Comparison of ENCODE assay signal across 1 cellular context in the genomic region with DNA sequence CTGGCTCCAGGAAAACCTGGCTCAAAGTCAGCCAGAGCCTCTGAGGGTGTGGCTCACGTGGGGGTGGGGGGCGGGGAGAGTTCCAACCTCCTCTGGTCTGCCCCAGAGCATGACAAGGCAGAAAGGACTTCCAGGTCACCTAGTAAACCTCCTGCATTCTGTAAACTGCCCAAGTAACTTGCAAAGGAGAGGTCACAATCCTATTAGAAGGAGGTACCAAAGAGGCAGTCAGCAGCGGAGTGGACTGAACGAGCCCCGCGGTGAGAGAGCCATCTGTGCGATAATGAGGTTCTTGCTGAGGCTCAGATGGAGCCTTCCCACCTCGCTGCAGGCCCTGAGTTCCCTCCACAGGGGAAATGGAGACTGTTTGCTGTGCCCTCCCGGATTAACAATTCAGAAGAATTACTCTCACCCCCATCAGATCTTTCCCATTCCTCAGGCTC.
TF ChIP-seq lines count a peak whose summit lies in the region.

No MANE protein-coding gene starts in this region.

TF ChIP-seq in K562, 482 proteins besides CTCF, POLR2A, EP300 and RAD21 (continues in another document):
- 0 out of 2 replicates have a peak, but pooled peaks have one; percentile 12 for TF ChIP-seq CBFA2T3 (IDR thresholded peaks at IDR 0.05)
- TF ChIP-seq ZHX1 (conservative IDR thresholded peaks at IDR 0.05; ENCODE audit: low read length), result no peak
- TF ChIP-seq ZNF24 (IDR thresholded peaks at IDR 0.05), result no peak
- peak; percentile 23 for TF ChIP-seq TAF9B (IDR thresholded peaks at IDR 0.05; ENCODE audit: partially characterized antibody)
- 0 out of 2 replicates have a peak, but pooled peaks have one; percentile 57 for TF ChIP-seq DPF2 (IDR thresholded peaks at IDR 0.05)
- TF ChIP-seq L3MBTL2 (IDR thresholded peaks at IDR 0.05), result peak; percentile 54; the same call in 1 of the 2 replicates
- TF ChIP-seq ARID1B (IDR thresholded peaks at IDR 0.05), result peak; percentile 44
- no peak for TF ChIP-seq HMGXB4 (CRISPR knock-in tag; IDR thresholded peaks at IDR 0.05)
- TF ChIP-seq KLF10 (CRISPR knock-in tag; IDR thresholded peaks at IDR 0.05), result no peak
- peak in 1 of 2 experiments; percentile 20; a peak in 1 of 4 replicates for TF ChIP-seq FOXK2 (conservative IDR thresholded peaks at IDR 0.05 in 1 of 2, IDR thresholded peaks at IDR 0.05 in 1 of 2; ENCODE audit: low read depth in 2 of 2)
- peak; percentile 86 for TF ChIP-seq BHLHE40 (IDR thresholded peaks at IDR 0.05; ENCODE audit: low read length)
- TF ChIP-seq UBTF (IDR thresholded peaks at IDR 0.05; ENCODE audit: borderline replicate concordance in 1 of 2, low read depth in 2 of 2, low read length in 2 of 2), result peak; percentile 28 to 80; a peak in 2 of 4 replicates
- TF ChIP-seq TAF1 (IDR thresholded peaks at IDR 0.05; ENCODE audit: control insufficient read depth, extremely low read depth, insufficient read depth, low read length, severe bottlenecking), result peak; percentile 30
- TF ChIP-seq NR2C1 (IDR thresholded peaks at IDR 0.05), result peak; percentile 82
- TF ChIP-seq NR2C1 (tag; IDR thresholded peaks at IDR 0.05), result peak; percentile 70
- TF ChIP-seq, protein P1, sequence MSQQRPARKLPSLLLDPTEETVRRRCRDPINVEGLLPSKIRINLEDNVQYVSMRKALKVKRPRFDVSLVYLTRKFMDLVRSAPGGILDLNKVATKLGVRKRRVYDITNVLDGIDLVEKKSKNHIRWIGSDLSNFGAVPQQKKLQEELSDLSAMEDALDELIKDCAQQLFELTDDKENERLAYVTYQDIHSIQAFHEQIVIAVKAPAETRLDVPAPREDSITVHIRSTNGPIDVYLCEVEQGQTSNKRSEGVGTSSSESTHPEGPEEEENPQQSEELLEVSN (IDR thresholded peaks at IDR 0.05; ENCODE audit: borderline replicate concordance in 1 of 2, extremely low read depth in 1 of 2, insufficient read depth in 1 of 2, insufficient read length in 1 of 2, low read depth in 1 of 2, low read length in 1 of 2, poor library complexity in 1 of 2, severe bottlenecking in 1 of 2), result peak; percentile 16 to 42
- TF ChIP-seq XRCC5 (IDR thresholded peaks at IDR 0.05; ENCODE audit: low read depth, low read length), result 0 out of 2 replicates have a peak, but pooled peaks have one; percentile 29
- TF ChIP-seq, protein P2, sequence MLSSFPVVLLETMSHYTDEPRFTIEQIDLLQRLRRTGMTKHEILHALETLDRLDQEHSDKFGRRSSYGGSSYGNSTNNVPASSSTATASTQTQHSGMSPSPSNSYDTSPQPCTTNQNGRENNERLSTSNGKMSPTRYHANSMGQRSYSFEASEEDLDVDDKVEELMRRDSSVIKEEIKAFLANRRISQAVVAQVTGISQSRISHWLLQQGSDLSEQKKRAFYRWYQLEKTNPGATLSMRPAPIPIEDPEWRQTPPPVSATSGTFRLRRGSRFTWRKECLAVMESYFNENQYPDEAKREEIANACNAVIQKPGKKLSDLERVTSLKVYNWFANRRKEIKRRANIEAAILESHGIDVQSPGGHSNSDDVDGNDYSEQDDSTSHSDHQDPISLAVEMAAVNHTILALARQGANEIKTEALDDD (IDR thresholded peaks at IDR 0.05), result peak; percentile 98
- no peak for TF ChIP-seq ATF4 (CRISPR knock-in tag; IDR thresholded peaks at IDR 0.05)
- no peak for TF ChIP-seq MCM7 (IDR thresholded peaks at IDR 0.05)
- TF ChIP-seq ZNF197 (CRISPR knock-in tag; IDR thresholded peaks at IDR 0.05; ENCODE audit: low read depth), result no peak
- TF ChIP-seq CHD2 (IDR thresholded peaks at IDR 0.05; ENCODE audit: low read depth, low read length), result peak; percentile 30; the same call in 1 of the 2 replicates
- peak; percentile 62 for TF ChIP-seq USF2 (CRISPR knock-in tag; IDR thresholded peaks at IDR 0.05)
- no peak for TF ChIP-seq NR2C2 (CRISPR knock-in tag; IDR thresholded peaks at IDR 0.05)
- peak; percentile 80 for TF ChIP-seq NR2C2 (tag; IDR thresholded peaks at IDR 0.05)
- TF ChIP-seq SRSF9 (IDR thresholded peaks at IDR 0.05; ENCODE audit: borderline replicate concordance, low read depth, low read length), result no peak
- peak; percentile 53; the same call in 1 of the 2 replicates for TF ChIP-seq MXI1 (IDR thresholded peaks at IDR 0.05; ENCODE audit: low read depth, low read length)
- peak; percentile 94 for TF ChIP-seq ZNF316 (IDR thresholded peaks at IDR 0.05)
- peak; percentile 96 for TF ChIP-seq NFE2 (IDR thresholded peaks at IDR 0.05; ENCODE audit: low read depth)
- TF ChIP-seq SIN3A (IDR thresholded peaks at IDR 0.05; ENCODE audit: borderline replicate concordance in 2 of 2, control insufficient read depth in 1 of 2, low read depth in 2 of 2, low read length in 2 of 2), result 0 out of 4 replicates have a peak, but pooled peaks of 1 of the 2 experiments have one; percentile 52
- peak; percentile 38 for TF ChIP-seq SMARCB1 (IDR thresholded peaks at IDR 0.05; ENCODE audit: insufficient read length, low read depth)
- TF ChIP-seq SMC3 (conservative IDR thresholded peaks at IDR 0.05; ENCODE audit: insufficient read depth, low read depth, low read length), result no peak
- TF ChIP-seq TBP (optimal IDR thresholded peaks at IDR 0.05; ENCODE audit: low read depth, low read length), result peak; percentile 53
- TF ChIP-seq EGR1 (conservative IDR thresholded peaks at IDR 0.05), result peak; percentile 61
- no peak for TF ChIP-seq ZNF174 (CRISPR knock-in tag; IDR thresholded peaks at IDR 0.05)
- no peak for TF ChIP-seq TFAP4 (CRISPR knock-in tag; IDR thresholded peaks at IDR 0.05; ENCODE audit: borderline replicate concordance)
- 0 out of 2 replicates have a peak, but pooled peaks have one; percentile 14 for TF ChIP-seq GABPA (tag; conservative IDR thresholded peaks at IDR 0.05; ENCODE audit: low read depth)
- no peak for TF ChIP-seq NR4A1 (CRISPR knock-in tag; IDR thresholded peaks at IDR 0.05)
- TF ChIP-seq NR4A1 (tag; IDR thresholded peaks at IDR 0.05), result 0 out of 2 replicates have a peak, but pooled peaks have one; percentile 28
- TF ChIP-seq CTBP1 (IDR thresholded peaks at IDR 0.05; ENCODE audit: borderline replicate concordance), result peak; percentile 70; the same call in 1 of the 2 replicates
- TF ChIP-seq MTA3 (IDR thresholded peaks at IDR 0.05; ENCODE audit: borderline replicate concordance), result peak; percentile 56; the same call in 1 of the 2 replicates
- TF ChIP-seq JUND (IDR thresholded peaks at IDR 0.05; ENCODE audit: borderline replicate concordance, low read depth, low read length), result 0 out of 2 replicates have a peak, but pooled peaks have one; percentile 21
- no peak; the same call in 2 of the 3 replicates for TF ChIP-seq JUND (tag; IDR thresholded peaks at IDR 0.05; ENCODE audit: borderline replicate concordance, low read depth, low read length)
- TF ChIP-seq, protein P3, sequence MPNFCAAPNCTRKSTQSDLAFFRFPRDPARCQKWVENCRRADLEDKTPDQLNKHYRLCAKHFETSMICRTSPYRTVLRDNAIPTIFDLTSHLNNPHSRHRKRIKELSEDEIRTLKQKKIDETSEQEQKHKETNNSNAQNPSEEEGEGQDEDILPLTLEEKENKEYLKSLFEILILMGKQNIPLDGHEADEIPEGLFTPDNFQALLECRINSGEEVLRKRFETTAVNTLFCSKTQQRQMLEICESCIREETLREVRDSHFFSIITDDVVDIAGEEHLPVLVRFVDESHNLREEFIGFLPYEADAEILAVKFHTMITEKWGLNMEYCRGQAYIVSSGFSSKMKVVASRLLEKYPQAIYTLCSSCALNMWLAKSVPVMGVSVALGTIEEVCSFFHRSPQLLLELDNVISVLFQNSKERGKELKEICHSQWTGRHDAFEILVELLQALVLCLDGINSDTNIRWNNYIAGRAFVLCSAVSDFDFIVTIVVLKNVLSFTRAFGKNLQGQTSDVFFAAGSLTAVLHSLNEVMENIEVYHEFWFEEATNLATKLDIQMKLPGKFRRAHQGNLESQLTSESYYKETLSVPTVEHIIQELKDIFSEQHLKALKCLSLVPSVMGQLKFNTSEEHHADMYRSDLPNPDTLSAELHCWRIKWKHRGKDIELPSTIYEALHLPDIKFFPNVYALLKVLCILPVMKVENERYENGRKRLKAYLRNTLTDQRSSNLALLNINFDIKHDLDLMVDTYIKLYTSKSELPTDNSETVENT (CRISPR knock-in tag; IDR thresholded peaks at IDR 0.05), result no peak
- peak; percentile 93 for TF ChIP-seq C11orf30 (IDR thresholded peaks at IDR 0.05; ENCODE audit: low read depth)
- no peak for TF ChIP-seq FOXA3 (CRISPR knock-in tag; conservative IDR thresholded peaks at IDR 0.05 in 1 of 2, IDR thresholded peaks at IDR 0.05 in 1 of 2)
- TF ChIP-seq, protein P4, sequence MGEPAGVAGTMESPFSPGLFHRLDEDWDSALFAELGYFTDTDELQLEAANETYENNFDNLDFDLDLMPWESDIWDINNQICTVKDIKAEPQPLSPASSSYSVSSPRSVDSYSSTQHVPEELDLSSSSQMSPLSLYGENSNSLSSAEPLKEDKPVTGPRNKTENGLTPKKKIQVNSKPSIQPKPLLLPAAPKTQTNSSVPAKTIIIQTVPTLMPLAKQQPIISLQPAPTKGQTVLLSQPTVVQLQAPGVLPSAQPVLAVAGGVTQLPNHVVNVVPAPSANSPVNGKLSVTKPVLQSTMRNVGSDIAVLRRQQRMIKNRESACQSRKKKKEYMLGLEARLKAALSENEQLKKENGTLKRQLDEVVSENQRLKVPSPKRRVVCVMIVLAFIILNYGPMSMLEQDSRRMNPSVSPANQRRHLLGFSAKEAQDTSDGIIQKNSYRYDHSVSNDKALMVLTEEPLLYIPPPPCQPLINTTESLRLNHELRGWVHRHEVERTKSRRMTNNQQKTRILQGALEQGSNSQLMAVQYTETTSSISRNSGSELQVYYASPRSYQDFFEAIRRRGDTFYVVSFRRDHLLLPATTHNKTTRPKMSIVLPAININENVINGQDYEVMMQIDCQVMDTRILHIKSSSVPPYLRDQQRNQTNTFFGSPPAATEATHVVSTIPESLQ (CRISPR knock-in tag; IDR thresholded peaks at IDR 0.05), result no peak
